Comparison of ENCODE assay signal across 8 cellular contexts in the genomic region with DNA sequence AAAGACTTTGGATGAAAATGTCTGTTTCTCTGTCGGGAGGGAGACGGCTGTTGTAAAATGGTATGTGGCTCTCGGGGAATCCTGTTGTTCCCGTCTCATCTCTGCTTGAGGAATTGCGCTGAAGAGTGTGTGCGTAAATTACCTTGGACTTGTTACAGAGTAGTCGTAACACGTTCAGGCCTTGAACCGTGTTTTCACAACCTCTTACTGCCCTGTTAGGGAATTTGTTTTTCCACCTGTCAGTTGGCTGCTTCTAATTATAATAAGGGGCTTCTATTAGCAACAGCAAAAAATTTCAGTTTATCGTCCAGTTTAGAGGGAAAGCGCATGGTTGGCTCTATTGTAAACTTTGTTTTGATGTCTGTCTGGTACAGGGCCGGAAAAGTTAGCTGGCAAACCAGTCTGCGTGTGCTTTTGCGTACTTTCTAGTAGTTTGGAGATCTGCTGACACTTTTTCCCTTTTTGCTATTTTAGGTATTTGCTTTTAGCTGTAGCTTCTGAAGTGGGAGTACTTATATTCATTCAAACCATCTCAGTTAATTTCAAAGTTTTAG. TPM values are rescaled to one million over a fixed set of nuclear protein-coding genes. Genes with fewer than 3 reads are reported as not detected.
DNase-seq lines count a peak whose midpoint lies in the region; ATAC-seq and TF ChIP-seq lines count a peak whose summit lies in the region.

No MANE protein-coding gene starts in this region.

- H3K79me2 ChIP-seq in SU-DHL-6 (ENCODE audit: insufficient read depth, low read length): no peaks in the 10 kb centered on the region; the same call in 1 of the 2 replicates

- peak overlapping the region; percentile 71 for H3K4me2 ChIP-seq in SU-DHL-6 (ENCODE audit: low read depth, low read length, poor library complexity, severe bottlenecking)

- TF ChIP-seq CTCF in SU-DHL-6 (IDR thresholded peaks at IDR 0.05; ENCODE audit: insufficient read depth, low read length, poor library complexity, severe bottlenecking) (no peak), epithelial cell of proximal tubule (conservative IDR thresholded peaks at IDR 0.05; ENCODE audit: low read depth, low read length) (no peak), natural killer cell (IDR thresholded peaks at IDR 0.05) (no peak)

- H3K9ac ChIP-seq in SU-DHL-6 (ENCODE audit: low read length): peak overlapping the region; percentile 89

- H3K4me3 Mint-ChIP-seq in activated T-cell treated with anti-CD3 and anti-CD28 coated beads, Interleukin-2, amount 50 U/mL, for 24 hours: peak overlapping the region; percentile 97
- peak overlapping the region; percentile 95 for H3K4me3 Mint-ChIP-seq in natural killer cell

- H3K9me3 ChIP-seq in SU-DHL-6 (ENCODE audit: insufficient read depth, low read length): no peaks in the 10 kb centered on the region

- no peaks in the 10 kb centered on the region for H3K9me3 Mint-ChIP-seq in activated T-cell treated with anti-CD3 and anti-CD28 coated beads, Interleukin-2, amount 50 U/mL, for 24 hours
- H3K9me3 Mint-ChIP-seq in natural killer cell: peaks cover 0 to 4% of the 10 kb centered on the region in 2 donors

- H3K27ac ChIP-seq in SU-DHL-6 (ENCODE audit: low read depth, low read length): no peak overlapping the region

- no peaks in the 10 kb centered on the region for H4K20me1 ChIP-seq in SU-DHL-6 (ENCODE audit: low read depth, low read length)

- H3K27me3 Mint-ChIP-seq in activated T-cell treated with anti-CD3 and anti-CD28 coated beads, Interleukin-2, amount 50 U/mL, for 24 hours: no peaks in the 10 kb centered on the region
- no peaks in the 10 kb centered on the region for H3K27me3 Mint-ChIP-seq in natural killer cell (ENCODE audit: low read depth in 2 of 2)

- H3K36me3 Mint-ChIP-seq in activated T-cell treated with anti-CD3 and anti-CD28 coated beads, Interleukin-2, amount 50 U/mL, for 24 hours (ENCODE audit: low read depth): peaks cover 9% of the 10 kb centered on the region
- H3K36me3 Mint-ChIP-seq in natural killer cell: no peaks in the 10 kb centered on the region

- 0 out of 2 replicates have a peak, but pooled peaks cover 4% of the 10 kb centered on the region for H3F3A ChIP-seq in SU-DHL-6 (ENCODE audit: insufficient read depth)

- H2AFZ ChIP-seq in SU-DHL-6 (ENCODE audit: low read depth, low read length, severe bottlenecking): peak overlapping the region; percentile 68

- intact Hi-C loops in natural killer cell (cut with micrococcal nuclease): loop anchor here (5.0 to 10.0 kb wide), 2 partner anchors 64 to 364 kb away; partner anchors contain the start of gene QSER1

- peak overlapping the region; percentile 71 for H3K4me3 ChIP-seq in SU-DHL-6 (ENCODE audit: insufficient read depth, low read length, poor library complexity, severe bottlenecking)
- H3K4me3 ChIP-seq in epithelial cell of proximal tubule (ENCODE audit: low read depth, low read length): peak overlapping the region; percentile 91

- H3K36me3 ChIP-seq in SU-DHL-6 (ENCODE audit: low read length): no peaks in the 10 kb centered on the region

- DNase-seq in activated T-cell treated with anti-CD3 and anti-CD28 coated beads, Interleukin-2, amount 50 U/mL, for 24 hours: no peak
- no peak for DNase-seq in activated T-cell treated with anti-CD3 and anti-CD28 coated beads, Interleukin-2, amount 50 U/mL, for 48 hours
- peak; percentile 31 for DNase-seq in epithelial cell of proximal tubule (ENCODE audit: low read depth)
- no peak for DNase-seq in natural killer cell
- DNase-seq in NCI-H2227 (lab: John Stamatoyannopoulos, UW; ENCODE audit: unreplicated experiment): no peak
- DNase-seq in NK-92 treated with Interleukin-12 subunit alpha and Interleukin-12 subunit beta, amount 100 ng/mL, for 24 hours (lab: John Stamatoyannopoulos, UW): no peak

- peaks cover 45% of the 10 kb centered on the region for H3K4me1 Mint-ChIP-seq in activated T-cell treated with anti-CD3 and anti-CD28 coated beads, Interleukin-2, amount 50 U/mL, for 24 hours (ENCODE audit: low read depth)
- H3K4me1 Mint-ChIP-seq in natural killer cell: peaks cover 44 to 53% of the 10 kb centered on the region in 2 donors

- H3K9me2 ChIP-seq in SU-DHL-6 (replicated peaks; ENCODE audit: insufficient read depth, low read length): no peaks in the 10 kb centered on the region

- H3K27ac Mint-ChIP-seq in activated T-cell treated with anti-CD3 and anti-CD28 coated beads, Interleukin-2, amount 50 U/mL, for 24 hours: peak overlapping the region; percentile 98
- H3K27ac Mint-ChIP-seq in natural killer cell: peak overlapping the region; percentile 95

- no peaks in the 10 kb centered on the region for H3K27me3 ChIP-seq in SU-DHL-6 (ENCODE audit: low read length)

- ATAC-seq in HG03439 (IDR thresholded peaks at IDR 0.05; ENCODE audit: unreplicated experiment): peak; percentile 23
- ATAC-seq in natural killer cell: peak in 2 of 3 donors; percentile 1 to 6

RNA-seq across cellular contexts. Expression of gene HIPK3, which starts 1.5 kb away (rescaled TPM):
- total RNA-seq in epithelial cell of proximal tubule (21.3 and 26.9 TPM in 2 replicates), natural killer cell (10 to 100 TPM; 80.6 to 92.9 (median 87.7) TPM)
